In the genomic region with DNA sequence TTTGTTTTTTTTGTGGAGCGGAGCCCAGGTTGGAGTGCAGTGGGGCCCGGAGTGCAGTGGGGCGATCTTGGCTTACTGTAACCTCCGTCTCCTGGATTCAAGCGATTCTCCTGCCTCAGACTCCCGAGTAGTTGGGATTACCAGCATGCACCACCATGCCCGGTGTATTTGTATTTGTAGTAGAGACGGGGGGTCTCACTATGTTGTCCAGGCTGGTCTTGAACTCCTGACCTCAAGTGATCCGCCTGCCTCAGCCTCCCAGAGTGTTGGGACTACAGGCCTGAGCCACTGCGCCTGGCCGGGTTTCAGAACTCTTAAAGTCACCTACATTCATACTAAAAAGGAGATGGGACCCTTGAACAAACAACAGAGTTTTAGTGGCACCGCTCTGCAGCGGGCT, we compare ENCODE assay signal across 24 cellular contexts. TPM values are rescaled to one million over a fixed set of nuclear protein-coding genes. Genes with fewer than 3 reads are reported as not detected.
DNase-seq lines count a peak whose midpoint lies in the region; ATAC-seq and TF ChIP-seq lines count a peak whose summit lies in the region.
"Had no signal": no experiment of that assay in that cellular context is flagged by ENCODE, and none has a peak within 500 bp of the region (broad histone marks: within the 10 kb centered on the region; RNA-seq: fewer than 3 reads in every experiment).

No MANE protein-coding gene starts in this region.

- H3K27ac ChIP-seq in BLaER1 treated with 17β-estradiol and CSF1 and Interleukin-3, amounts not matched to agents 10 nM and 100 nM = no peak overlapping the region
- H3K27ac ChIP-seq in Karpas-422 (ENCODE audit: low read length) = no peak overlapping the region
- H3K27ac ChIP-seq: C4-2B, SJSA1 had no signal

- peak overlapping the region; percentile 68; the same call in 1 of the 2 replicates for H2AFZ ChIP-seq in Karpas-422 (ENCODE audit: low read length)

- no peak for DNase-seq in Karpas-422
- peak; percentile 53 for DNase-seq in chondrocyte (ENCODE audit: low spot score)
- no peak for DNase-seq in type B pancreatic cell (ENCODE audit: extremely low spot score, unreplicated experiment)
- no peak for DNase-seq in glutamatergic neuron
- DNase-seq in natural killer cell treated with Interleukin-12 subunit alpha and Interleukin-12 subunit beta and Interleukin-15 and Interleukin-18, amount 100 ng/mL, for 72 hours (ENCODE audit: low spot score) = no peak
- DNase-seq: AML-193, DMS 273 treated with DMSO at 0.1 percent for 48 hours, EL, GDM1, MG63, NCI-H1694, NCI-H2227 treated with DMSO at 0.1 percent for 48 hours had no signal

- H3K27ac Mint-ChIP-seq in chondrocyte (ENCODE audit: unreplicated experiment) (no peak overlapping the region), type B pancreatic cell (peak overlapping the region; percentile 83), glutamatergic neuron (ENCODE audit: unreplicated experiment) (no peak overlapping the region)
- H3K27ac Mint-ChIP-seq in natural killer cell treated with Interleukin-12 subunit alpha and Interleukin-12 subunit beta and Interleukin-15 and Interleukin-18, amount 100 ng/mL, for 72 hours = no peak overlapping the region
- H3K27ac Mint-ChIP-seq: CD8-positive, alpha-beta T cell; H9; HFFc6 had no signal

- peaks cover 0 to 34% (median 27%) of the 10 kb centered on the region in 10 experiments; a peak in 17 of 20 replicates for H3K4me1 ChIP-seq in BLaER1 treated with 17β-estradiol and CSF1 and Interleukin-3, amounts not matched to agents 10 nM and 100 nM
- H3K4me1 ChIP-seq in Karpas-422 (ENCODE audit: low read length) = peaks cover 30% of the 10 kb centered on the region

- no peaks in the 10 kb centered on the region for H3K79me2 ChIP-seq in Karpas-422 (ENCODE audit: low read length)

- TF ChIP-seq CTCF in chondrocyte (IDR thresholded peaks at IDR 0.05) = no peak
- TF ChIP-seq CTCF in type B pancreatic cell (conservative IDR thresholded peaks at IDR 0.05) = no peak
- TF ChIP-seq CTCF in glutamatergic neuron (IDR thresholded peaks at IDR 0.05; ENCODE audit: partially characterized antibody, unreplicated experiment) = no peak

- peaks cover 12% of the 10 kb centered on the region for H3K4me1 Mint-ChIP-seq in chondrocyte (ENCODE audit: low read depth)
- H3K4me1 Mint-ChIP-seq in type B pancreatic cell (ENCODE audit: unreplicated experiment) = peaks cover 30% of the 10 kb centered on the region
- no peaks in the 10 kb centered on the region for H3K4me1 Mint-ChIP-seq in glutamatergic neuron (ENCODE audit: low read depth, unreplicated experiment)
- no peaks in the 10 kb centered on the region for H3K4me1 Mint-ChIP-seq in natural killer cell treated with Interleukin-12 subunit alpha and Interleukin-12 subunit beta and Interleukin-15 and Interleukin-18, amount 100 ng/mL, for 72 hours (ENCODE audit: low read depth in 2 of 2)

- no peaks in the 10 kb centered on the region for H3K36me3 ChIP-seq in BLaER1 treated with 17β-estradiol and CSF1 and Interleukin-3, amounts not matched to agents 10 nM and 100 nM
- H3K36me3 ChIP-seq in Karpas-422 (ENCODE audit: insufficient read depth, low read length) = no peaks in the 10 kb centered on the region
- H3K36me3 ChIP-seq: MG63, SJSA1 had no signal

- H3K4me3 ChIP-seq in BLaER1 treated with 17β-estradiol and CSF1 and Interleukin-3, amounts not matched to agents 10 nM and 100 nM = no peak overlapping the region
- no peak overlapping the region for H3K4me3 ChIP-seq in Karpas-422 (ENCODE audit: low read length)
- H3K4me3 ChIP-seq: GM12878, K562, MG63, SJSA1 had no signal

- peak overlapping the region in 7 of 11 experiments; percentile 30 to 51 (median 41); a peak in 7 of 22 replicates for H3K4me2 ChIP-seq in BLaER1 treated with 17β-estradiol and CSF1 and Interleukin-3, amounts not matched to agents 10 nM and 100 nM
- H3K4me2 ChIP-seq in Karpas-422 (ENCODE audit: low read depth, low read length, poor library complexity, severe bottlenecking) = no peak overlapping the region

- no peaks in the 10 kb centered on the region for H3K27me3 ChIP-seq in BLaER1 treated with 17β-estradiol and CSF1 and Interleukin-3, amounts not matched to agents 10 nM and 100 nM
- H3K27me3 ChIP-seq in Karpas-422 (ENCODE audit: low read length) = no peaks in the 10 kb centered on the region
- H3K27me3 ChIP-seq: MG63 had no signal

- H3K9ac ChIP-seq in BLaER1 treated with 17β-estradiol and CSF1 and Interleukin-3, amounts not matched to agents 10 nM and 100 nM = no peak overlapping the region
- no peak overlapping the region for H3K9ac ChIP-seq in Karpas-422 (ENCODE audit: low read length)

- H3K9me3 Mint-ChIP-seq in chondrocyte (ENCODE audit: low read depth) = no peaks in the 10 kb centered on the region
- H3K9me3 Mint-ChIP-seq in type B pancreatic cell = no peaks in the 10 kb centered on the region
- peaks cover 2% of the 10 kb centered on the region for H3K9me3 Mint-ChIP-seq in glutamatergic neuron (ENCODE audit: unreplicated experiment)
- no peaks in the 10 kb centered on the region for H3K9me3 Mint-ChIP-seq in natural killer cell treated with Interleukin-12 subunit alpha and Interleukin-12 subunit beta and Interleukin-15 and Interleukin-18, amount 100 ng/mL, for 72 hours
- H3K9me3 Mint-ChIP-seq: CD8-positive, alpha-beta T cell; H9; HFFc6 had no signal

- no peaks in the 10 kb centered on the region for H3K9me2 ChIP-seq in Karpas-422 (replicated peaks; ENCODE audit: insufficient read depth, low read length)

- no peaks in the 10 kb centered on the region for H3K9me3 ChIP-seq in BLaER1 treated with 17β-estradiol and CSF1 and Interleukin-3, amounts not matched to agents 10 nM and 100 nM (replicated peaks in 1 of 11)
- no peaks in the 10 kb centered on the region for H3K9me3 ChIP-seq in Karpas-422 (ENCODE audit: low read length)
- H3K9me3 ChIP-seq: MG63, SJSA1 had no signal

- H3K4me3 Mint-ChIP-seq in chondrocyte (ENCODE audit: unreplicated experiment) (no peak overlapping the region), type B pancreatic cell (no peak overlapping the region), glutamatergic neuron (ENCODE audit: unreplicated experiment) (no peak overlapping the region)
- no peak overlapping the region for H3K4me3 Mint-ChIP-seq in natural killer cell treated with Interleukin-12 subunit alpha and Interleukin-12 subunit beta and Interleukin-15 and Interleukin-18, amount 100 ng/mL, for 72 hours
- H3K4me3 Mint-ChIP-seq: CD8-positive, alpha-beta T cell; H9; HFFc6 had no signal

- no peaks in the 10 kb centered on the region for H3K27me3 Mint-ChIP-seq in chondrocyte (ENCODE audit: low read depth)
- H3K27me3 Mint-ChIP-seq in type B pancreatic cell = peaks cover 6% of the 10 kb centered on the region
- H3K27me3 Mint-ChIP-seq in glutamatergic neuron (ENCODE audit: unreplicated experiment) = peaks cover 3% of the 10 kb centered on the region
- H3K27me3 Mint-ChIP-seq in natural killer cell treated with Interleukin-12 subunit alpha and Interleukin-12 subunit beta and Interleukin-15 and Interleukin-18, amount 100 ng/mL, for 72 hours = peaks cover 8 to 12% of the 10 kb centered on the region in 2 donors

- no peaks in the 10 kb centered on the region for H3K36me3 Mint-ChIP-seq in chondrocyte (ENCODE audit: low read depth)
- H3K36me3 Mint-ChIP-seq in type B pancreatic cell = no peaks in the 10 kb centered on the region
- no peaks in the 10 kb centered on the region for H3K36me3 Mint-ChIP-seq in glutamatergic neuron (ENCODE audit: unreplicated experiment)
- no peaks in the 10 kb centered on the region for H3K36me3 Mint-ChIP-seq in natural killer cell treated with Interleukin-12 subunit alpha and Interleukin-12 subunit beta and Interleukin-15 and Interleukin-18, amount 100 ng/mL, for 72 hours
- H3K36me3 Mint-ChIP-seq: CD8-positive, alpha-beta T cell had no signal

- no peaks in the 10 kb centered on the region; a peak in 1 of 22 replicates for H4K20me1 ChIP-seq in BLaER1 treated with 17β-estradiol and CSF1 and Interleukin-3, amounts not matched to agents 10 nM and 100 nM
- H4K20me1 ChIP-seq in Karpas-422 (ENCODE audit: insufficient read depth, low read depth, low read length) = no peaks in the 10 kb centered on the region

- ATAC-seq in GM21360 (IDR thresholded peaks at IDR 0.05; ENCODE audit: unreplicated experiment) = no peak
- no peak for ATAC-seq in natural killer cell treated with Interleukin-12 subunit alpha and Interleukin-12 subunit beta and Interleukin-15 and Interleukin-18, amount 100 ng/mL, for 72 hours

RNA-seq across cellular contexts. Expression of a gene that starts 52.7 kb away (rescaled TPM):
- not detected in 2 replicates for total RNA-seq in Karpas-422 (2014; rRNA removed; shearing (Covaris generic); ENCODE audit: low replicate concordance)
- 10.7 to 17.0 TPM (median 12.1 TPM) in 3 replicates for total RNA-seq in chondrocyte
- total RNA-seq in type B pancreatic cell (ENCODE audit: low replicate concordance) = 23.1 and 65.1 TPM in 2 replicates
- not detected for total RNA-seq in glutamatergic neuron (ENCODE audit: unreplicated experiment)
- total RNA-seq in natural killer cell treated with Interleukin-12 subunit alpha and Interleukin-12 subunit beta and Interleukin-15 and Interleukin-18, amount 100 ng/mL, for 72 hours = not detected
- total RNA-seq: CD8-positive, alpha-beta T cell; GM12878; H9; K562; OCI-LY7 had no signal

RNA-seq across cellular contexts. Expression of a gene that starts 59.6 kb away (rescaled TPM):
- 0.75 TPM in 1 of 2 replicates, not detected in the other for total RNA-seq in Karpas-422 (2014; rRNA removed; shearing (Covaris generic); ENCODE audit: low replicate concordance)
- total RNA-seq in chondrocyte (not detected in 3 replicates), type B pancreatic cell (ENCODE audit: low replicate concordance) (not detected in 2 replicates), glutamatergic neuron (ENCODE audit: unreplicated experiment) (0.88 TPM)
- total RNA-seq in natural killer cell treated with Interleukin-12 subunit alpha and Interleukin-12 subunit beta and Interleukin-15 and Interleukin-18, amount 100 ng/mL, for 72 hours = not detected
- total RNA-seq: GM12878, H9, HepG2, HFFc6, HT1080, K562, OCI-LY7, SJSA1 had no signal

Comparison
In these comparisons a context has a peak if more than half of its experiments do, and no peak if none do; other contexts are left out.
1. RNA of a gene that starts 52.7 kb away (total RNA-seq): 23.1 to 65.1 TPM in type B pancreatic cell and 10.7 to 17.0 TPM in chondrocyte; not detected in Karpas-422, not detected in glutamatergic neuron (single experiment) and not detected in natural killer cell treated with Interleukin-12 subunit alpha and Interleukin-12 subunit beta and Interleukin-15 and Interleukin-18, amount 100 ng/mL, for 72 hours; every median in the first group is over 10 times any median in the second.